ENCODE assay signal across 28 cellular contexts in genomic region chr6:7486951-7487350, GRCh38.
"Had no signal": no experiment of that assay in that cellular context is flagged by ENCODE, and none has a peak within 500 bp of the region (broad histone marks: within the 10 kb centered on the region; RNA-seq: fewer than 3 reads in every experiment).

No MANE protein-coding gene starts in this region.

- H3K27me3 ChIP-seq: neural progenitor cell, ovary, stomach, thyroid gland, tibial nerve, upper lobe of left lung, vagina had no signal

- H3K36me3 ChIP-seq: neural progenitor cell, ovary, spleen, stomach, thoracic aorta, thyroid gland, tibial nerve, upper lobe of left lung, vagina had no signal

- H3K79me2 ChIP-seq: parathyroid adenoma had no signal

- ATAC-seq: naive thymus-derived CD4-positive, alpha-beta T cell; natural killer cell; psoas muscle; right cardiac atrium; sciatic nerve; stimulated activated effector memory CD8-positive, alpha-beta T cell treated with anti-CD3 and anti-CD28 coated beads, Interleukin-12 subunit alpha, Interleukin-12 subunit beta, amount 100 ng/mL, for 72 hours; stimulated activated naive B cell treated with anti-CD40 and anti-IgM and Interleukin-4, amounts not matched to agents 10 μg/mL and 1 μg/mL and 100 μg/mL, for 72 hours had no signal

- DNase-seq: naive thymus-derived CD4-positive, alpha-beta T cell; natural killer cell; occipital lobe; ovary; posterior cingulate gyrus; psoas muscle; right cardiac atrium; spleen; stimulated activated CD4-positive, alpha-beta T cell treated with anti-CD3 and anti-CD28 coated beads, Interleukin-12 subunit alpha, Interleukin-12 subunit beta, amount 100 ng/mL, for 4 hours; stimulated activated CD4-positive, alpha-beta T cell treated with anti-CD3 and anti-CD28 coated beads, Interleukin-2, amount 100 ng/mL, for 24 hours; stimulated activated CD4-positive, alpha-beta T cell treated with anti-CD3 and anti-CD28 coated beads, Interleukin-2, amount 100 ng/mL, for 48 hours; stimulated activated CD4-positive, alpha-beta T cell treated with anti-CD3 and anti-CD28 coated beads, Interleukin-4, amount 100 ng/mL, for 24 hours; stimulated activated naive B cell treated with anti-CD40 and anti-IgM and Interleukin-4, amounts not matched to agents 10 μg/mL and 1 μg/mL and 100 μg/mL, for 72 hours; stimulated activated naive CD4-positive, alpha-beta T cell treated with Interleukin-2 at 50 U/mL for 16 hours; stomach; thyroid gland; trophoblast cell; upper lobe of left lung had no signal

- H3K4me3 ChIP-seq: neural progenitor cell, ovary, psoas muscle, skin epidermis, smooth muscle cell, spleen, stomach, thoracic aorta, thyroid gland, tibial nerve, upper lobe of left lung, vagina had no signal

- H3K9ac ChIP-seq: neural progenitor cell, parathyroid adenoma had no signal

- H3K4me1 ChIP-seq: neural progenitor cell, parathyroid adenoma, psoas muscle, spleen, stomach, thyroid gland, tibial nerve, upper lobe of left lung, vagina had no signal

- H2AFZ ChIP-seq: neural progenitor cell, parathyroid adenoma had no signal

- H3K9me3 ChIP-seq: ovary, psoas muscle, spleen, stomach, thoracic aorta, thyroid gland, tibial nerve, upper lobe of left lung, vagina had no signal

- H3K4me2 ChIP-seq: neural progenitor cell, smooth muscle cell had no signal

- FAIRE-seq: urothelium cell line had no signal

- H3K27ac ChIP-seq: neural progenitor cell, ovary, parathyroid adenoma, psoas muscle, skin epidermis, spleen, stomach, thoracic aorta, thyroid gland, tibial nerve, upper lobe of left lung, vagina had no signal
